1 cellular context compared by ENCODE assay signal in the genomic region with DNA sequence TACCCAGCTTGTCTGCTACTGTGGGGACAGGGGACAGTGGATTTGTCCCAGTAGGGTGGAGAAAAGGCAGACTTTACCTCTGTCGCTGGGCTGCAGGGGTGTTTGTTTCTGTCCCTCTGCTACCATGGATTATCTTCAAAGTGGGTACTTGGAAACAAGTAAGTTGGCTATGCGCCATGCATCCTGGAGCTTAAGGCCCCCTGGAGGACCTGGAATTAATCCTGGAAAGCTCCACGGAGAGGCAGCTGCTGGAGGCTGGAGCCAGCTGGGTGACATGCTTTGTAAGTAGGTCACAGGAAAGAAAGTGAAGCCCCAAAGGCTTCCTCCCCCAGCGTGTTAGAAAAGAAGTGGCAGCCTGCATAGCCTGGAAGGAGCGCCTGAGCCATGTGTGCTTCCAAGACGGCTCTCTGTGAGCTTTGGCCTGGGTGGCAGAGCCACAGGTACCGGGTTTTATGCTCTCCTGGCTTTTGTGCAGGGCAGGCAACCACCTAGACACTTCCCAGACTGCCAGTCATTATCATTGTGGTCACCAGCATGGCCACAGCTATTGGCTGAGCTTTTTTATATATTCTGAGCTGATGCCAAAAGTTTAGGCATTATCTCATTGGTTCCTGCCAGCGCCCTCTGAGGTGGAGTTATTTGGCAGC.
TF ChIP-seq lines count a peak whose summit lies in the region.

No MANE protein-coding gene starts in this region.

TF ChIP-seq in HepG2, 621 proteins besides CTCF, POLR2A, EP300 and RAD21:
- TF ChIP-seq HNF4G (IDR thresholded peaks at IDR 0.05; ENCODE audit: borderline replicate concordance, low read depth, low read length) (no peak), HNF4G (CRISPR knock-in tag; IDR thresholded peaks at IDR 0.05; ENCODE audit: borderline replicate concordance, low read depth) (no peak), SMAD9 (CRISPR knock-in tag; IDR thresholded peaks at IDR 0.05) (no peak), SMAD3 (CRISPR knock-in tag; IDR thresholded peaks at IDR 0.05) (no peak), RARA (CRISPR knock-in tag; IDR thresholded peaks at IDR 0.05) (no peak), ZSCAN22 (CRISPR knock-in tag; IDR thresholded peaks at IDR 0.05) (no peak), SP4 (CRISPR knock-in tag; IDR thresholded peaks at IDR 0.05) (no peak), GABPB1 (CRISPR knock-in tag; IDR thresholded peaks at IDR 0.05) (no peak), ZNF34 (CRISPR knock-in tag; IDR thresholded peaks at IDR 0.05; ENCODE audit: borderline replicate concordance) (no peak)
- TF ChIP-seq, protein P1, sequence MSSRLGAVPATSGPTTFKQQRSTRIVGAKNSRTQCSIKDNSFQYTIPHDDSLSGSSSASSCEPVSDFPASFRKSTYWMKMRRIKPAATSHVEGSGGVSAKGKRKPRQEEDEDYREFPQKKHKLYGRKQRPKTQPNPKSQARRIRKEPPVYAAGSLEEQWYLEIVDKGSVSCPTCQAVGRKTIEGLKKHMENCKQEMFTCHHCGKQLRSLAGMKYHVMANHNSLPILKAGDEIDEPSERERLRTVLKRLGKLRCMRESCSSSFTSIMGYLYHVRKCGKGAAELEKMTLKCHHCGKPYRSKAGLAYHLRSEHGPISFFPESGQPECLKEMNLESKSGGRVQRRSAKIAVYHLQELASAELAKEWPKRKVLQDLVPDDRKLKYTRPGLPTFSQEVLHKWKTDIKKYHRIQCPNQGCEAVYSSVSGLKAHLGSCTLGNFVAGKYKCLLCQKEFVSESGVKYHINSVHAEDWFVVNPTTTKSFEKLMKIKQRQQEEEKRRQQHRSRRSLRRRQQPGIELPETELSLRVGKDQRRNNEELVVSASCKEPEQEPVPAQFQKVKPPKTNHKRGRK (CRISPR knock-in tag; IDR thresholded peaks at IDR 0.05), result no peak
